Comparison of ENCODE assay signal across 8 cellular contexts in the genomic region with DNA sequence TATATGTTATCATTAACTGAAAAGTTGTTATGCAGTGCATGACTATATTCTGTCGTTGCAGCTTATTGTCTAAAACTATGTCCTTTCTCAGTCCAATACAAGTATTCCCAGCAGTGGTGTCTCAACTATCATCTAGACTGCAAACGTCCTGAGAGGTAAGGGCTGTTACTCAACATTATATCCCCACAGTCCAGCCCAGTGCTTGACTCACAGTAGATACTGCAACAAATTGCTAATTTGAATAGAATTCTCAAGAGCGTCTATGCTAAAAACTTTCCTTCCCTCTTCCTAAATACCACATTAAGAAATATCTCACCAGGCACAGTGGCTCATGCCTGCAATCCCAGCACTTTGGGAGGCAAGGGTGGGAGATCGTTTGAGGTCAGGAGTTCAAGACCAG. TPM values are rescaled to one million over a fixed set of nuclear protein-coding genes. Genes with fewer than 3 reads are reported as not detected.
"Had no signal": no experiment of that assay in that cellular context is flagged by ENCODE, and none has a peak within 500 bp of the region (broad histone marks: within the 10 kb centered on the region; RNA-seq: fewer than 3 reads in every experiment).

No MANE protein-coding gene starts in this region.

- H3K9ac ChIP-seq: KMS-11 had no signal

- H3K36me3 Mint-ChIP-seq: IgD-negative memory B cell had no signal

- H3K27ac Mint-ChIP-seq: IgD-negative memory B cell had no signal

- H3K4me1 Mint-ChIP-seq: IgD-negative memory B cell had no signal

- H3K9me3 Mint-ChIP-seq: IgD-negative memory B cell had no signal

- DNase-seq: IMR-90, KBM-7, KG1 had no signal

- ATAC-seq: HepG2, K562 had no signal

- H3K27ac ChIP-seq: HL-60, KMS-11 had no signal

- H3K4me3 Mint-ChIP-seq: IgD-negative memory B cell had no signal

- H3K4me3 ChIP-seq: K562 had no signal

- H3K27me3 Mint-ChIP-seq: IgD-negative memory B cell had no signal

- H3K4me2 ChIP-seq: KMS-11 had no signal

RNA-seq across cellular contexts. Expression of gene PCSK5, which starts 37.7 kb away (rescaled TPM):
- total RNA-seq: K562 had no signal
- polyA plus RNA-seq: K562 had no signal
